In the genomic region with DNA sequence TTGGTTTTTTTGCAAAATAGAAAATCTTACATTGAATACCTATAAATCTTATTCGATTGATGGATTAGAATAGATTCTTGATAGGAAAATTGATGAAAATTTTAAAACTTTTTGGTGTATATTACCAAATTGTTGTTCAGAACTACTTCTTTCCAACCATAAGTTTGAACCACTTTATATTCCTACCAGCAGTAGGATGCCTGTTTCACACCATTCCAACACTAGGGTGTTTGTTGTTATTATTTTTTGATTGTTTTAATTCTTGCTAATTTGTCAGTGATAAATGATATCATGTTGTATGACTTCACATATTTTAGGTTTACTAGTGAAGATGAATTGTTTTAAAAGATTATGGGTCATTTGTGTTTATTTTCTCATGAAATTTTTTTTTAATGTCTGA, we compare ENCODE assay signal across 15 cellular contexts. TPM values are rescaled to one million over a fixed set of nuclear protein-coding genes. Genes with fewer than 3 reads are reported as not detected.
A peak's percentile ranks its signal among the peaks of the same experiment; 100 is the strongest.
DNase-seq lines count a peak whose midpoint lies in the region; ATAC-seq, FAIRE-seq and TF ChIP-seq lines count a peak whose summit lies in the region.
"Had no signal": no experiment of that assay in that cellular context is flagged by ENCODE, and none has a peak within 500 bp of the region (broad histone marks: within the 10 kb centered on the region; RNA-seq: fewer than 3 reads in every experiment).

No MANE protein-coding gene starts in this region.

- H3K9me3 ChIP-seq in PC-3 (ENCODE audit: low read length) (no peaks in the 10 kb centered on the region), kidney (ENCODE audit: control insufficient read depth in 1 of 2, low read length in 2 of 2) (no peaks in the 10 kb centered on the region)

- H3K36me3 ChIP-seq in PC-3 (ENCODE audit: low read depth, low read length) (peaks cover 48% of the 10 kb centered on the region), kidney (ENCODE audit: control insufficient read depth in 1 of 2, insufficient read depth in 2 of 2, low read length in 2 of 2) (peaks cover 5% of the 10 kb centered on the region in 2 donors)

- no peak overlapping the region for H3K9ac ChIP-seq in PC-3 (ENCODE audit: low read length)
- H3K9ac ChIP-seq in kidney (ENCODE audit: low read length in 2 of 2), result no peak overlapping the region

- no peaks in the 10 kb centered on the region for H3K4me1 ChIP-seq in PC-3 (ENCODE audit: insufficient read depth, low read length)
- no peaks in the 10 kb centered on the region for H3K4me1 ChIP-seq in kidney (ENCODE audit: control insufficient read depth in 1 of 2, insufficient read depth in 1 of 2, low read depth in 1 of 2, low read length in 2 of 2)

- no peak overlapping the region for H3K4me3 Mint-ChIP-seq in activated T-helper 2 cell treated with anti-CD3 and anti-CD28 coated beads, Interferon-gamma antibody, Interleukin-2, Interleukin-4, amounts not matched to agents 10 μg/mL and 5 μg/mL and 100 μg/mL, durations not matched to agents 14 hours and 24 hours and 36 hours (ENCODE audit: low read depth)
- H3K4me3 Mint-ChIP-seq: CD4-positive, alpha-beta memory T cell; GM23338; H9; HFFc6 had no signal

- H3K27ac ChIP-seq in PC-3 (ENCODE audit: low read length), result no peak overlapping the region
- H3K27ac ChIP-seq in kidney (ENCODE audit: low read depth in 2 of 2, low read length in 2 of 2), result no peak overlapping the region

- BruUV-seq in PC-3 (replicated peaks; lab: Mats Ljungman, UMichigan), result no TSS peak

- ATAC-seq in PC-3 (no peak), esophagus mucosa (no peak)

- DNase-seq in PC-3, result peak; percentile 9
- DNase-seq in kidney, result no peak
- no peak for DNase-seq in activated effector memory CD4-positive, alpha-beta T cell treated with anti-CD3 and anti-CD28 coated beads, Interleukin-2, amount 50 U/mL, for 16 hours
- DNase-seq in activated T-helper 2 cell treated with anti-CD3 and anti-CD28 coated beads, Interferon-gamma antibody, Interleukin-2, Interleukin-4, amounts not matched to agents 10 μg/mL and 5 μg/mL and 100 μg/mL, durations not matched to agents 14 hours and 24 hours and 36 hours (ENCODE audit: low spot score), result no peak
- DNase-seq: 8988T, C1 segment of cervical spinal cord, DMS79 treated with DMSO at 0.1 percent for 48 hours, GF-D8 had no signal

- H2AFZ ChIP-seq in PC-3 (ENCODE audit: low read length), result no peak overlapping the region
- H2AFZ ChIP-seq: GM23338 had no signal

- H3K9me3 Mint-ChIP-seq in activated T-helper 2 cell treated with anti-CD3 and anti-CD28 coated beads, Interferon-gamma antibody, Interleukin-2, Interleukin-4, amounts not matched to agents 10 μg/mL and 5 μg/mL and 100 μg/mL, durations not matched to agents 14 hours and 24 hours and 36 hours, result no peaks in the 10 kb centered on the region
- H3K9me3 Mint-ChIP-seq: CD4-positive, alpha-beta memory T cell; GM23338; H9; HFFc6 had no signal

- no peaks in the 10 kb centered on the region for H3K79me2 ChIP-seq in PC-3 (ENCODE audit: low read length)

- POLR2A ChIA-PET in PC-3 (lab: Charles Lee; ENCODE audit: unreplicated experiment), result no interaction called here

- no peaks in the 10 kb centered on the region for H3K27me3 ChIP-seq in PC-3 (ENCODE audit: low read length)

- no peaks in the 10 kb centered on the region for H3K27me3 Mint-ChIP-seq in activated T-helper 2 cell treated with anti-CD3 and anti-CD28 coated beads, Interferon-gamma antibody, Interleukin-2, Interleukin-4, amounts not matched to agents 10 μg/mL and 5 μg/mL and 100 μg/mL, durations not matched to agents 14 hours and 24 hours and 36 hours (ENCODE audit: low read depth)
- H3K27me3 Mint-ChIP-seq: CD4-positive, alpha-beta memory T cell had no signal

- no peak overlapping the region for H3K4me2 ChIP-seq in PC-3 (ENCODE audit: low read length)
- H3K4me2 ChIP-seq: GM23338 had no signal

- no peaks in the 10 kb centered on the region for H3K4me1 Mint-ChIP-seq in activated T-helper 2 cell treated with anti-CD3 and anti-CD28 coated beads, Interferon-gamma antibody, Interleukin-2, Interleukin-4, amounts not matched to agents 10 μg/mL and 5 μg/mL and 100 μg/mL, durations not matched to agents 14 hours and 24 hours and 36 hours (ENCODE audit: low read depth)
- H3K4me1 Mint-ChIP-seq: CD4-positive, alpha-beta memory T cell; GM23338; H9 had no signal

- CTCF ChIA-PET in PC-3 (lab: Charles Lee), result interaction anchor here (0.7 kb wide), 1 partner anchor 13 kb away, joined by 4 read pairs; no protein-coding TSS in a partner anchor

- intact Hi-C loops in PC-3 (cut with micrococcal nuclease), result loop anchor here (1.0 to 2.0 kb wide), 2 partner anchors 494 to 975 kb away; no protein-coding TSS in a partner anchor
- intact Hi-C loops in kidney (cut with DNase I), result no loop called here
- intact Hi-C loops in activated T-helper 2 cell treated with anti-CD3 and anti-CD28 coated beads, Interferon-gamma antibody, Interleukin-2, Interleukin-4, amounts not matched to agents 10 μg/mL and 5 μg/mL and 100 μg/mL, durations not matched to agents 14 hours and 24 hours and 36 hours (cut with micrococcal nuclease), result loop anchor here (10.0 kb wide), 1 partner anchor 498 kb away; no protein-coding TSS in a partner anchor

- no peaks in the 10 kb centered on the region for H3F3A ChIP-seq in PC-3 (ENCODE audit: low read length, unreplicated experiment)

- no peak overlapping the region for H3K27ac Mint-ChIP-seq in activated T-helper 2 cell treated with anti-CD3 and anti-CD28 coated beads, Interferon-gamma antibody, Interleukin-2, Interleukin-4, amounts not matched to agents 10 μg/mL and 5 μg/mL and 100 μg/mL, durations not matched to agents 14 hours and 24 hours and 36 hours
- H3K27ac Mint-ChIP-seq: CD4-positive, alpha-beta memory T cell; GM23338; H9; HFFc6 had no signal

- no peak for TF ChIP-seq CTCF in PC-3 (conservative IDR thresholded peaks at IDR 0.05; ENCODE audit: low read depth, low read length)
- TF ChIP-seq CTCF in kidney (IDR thresholded peaks at IDR 0.05; ENCODE audit: borderline replicate concordance, extremely low read depth, insufficient read depth), result no peak

- FAIRE-seq in A204.1 (lab: Jason Lieb, UNC), result peak; percentile 62
- peak; percentile 69 for FAIRE-seq in endometrium (lab: Jason Lieb, UNC)
- FAIRE-seq in kidney (lab: Jason Lieb, UNC), result peak; percentile 42

- no peaks in the 10 kb centered on the region for H3K9me2 ChIP-seq in PC-3 (replicated peaks; ENCODE audit: low read length)

- H4K20me1 ChIP-seq in PC-3 (ENCODE audit: low read length), result no peaks in the 10 kb centered on the region

- H3K4me3 ChIP-seq in PC-3 (ENCODE audit: low read length) (no peak overlapping the region), kidney (ENCODE audit: low read length in 2 of 2) (no peak overlapping the region)
- H3K4me3 ChIP-seq: GM23338 had no signal

- H3K36me3 Mint-ChIP-seq in activated T-helper 2 cell treated with anti-CD3 and anti-CD28 coated beads, Interferon-gamma antibody, Interleukin-2, Interleukin-4, amounts not matched to agents 10 μg/mL and 5 μg/mL and 100 μg/mL, durations not matched to agents 14 hours and 24 hours and 36 hours (ENCODE audit: low read depth), result peaks cover 30% of the 10 kb centered on the region

RNA-seq across cellular contexts. Expression of gene UTP20, which starts 43.4 kb away (rescaled TPM):
- total RNA-seq in PC-3 (2014; rRNA removed) (31.3 and 35.8 TPM in 2 replicates), kidney (15.5 TPM), esophagus mucosa (11.5 TPM)
- polyA plus RNA-seq in kidney (ENCODE audit: insufficient read depth, low read depth, low replicate concordance), result 2.5 TPM
- 34.6 and 35.6 TPM in 2 replicates for total RNA-seq in activated T-helper 2 cell treated with anti-CD3 and anti-CD28 coated beads, Interferon-gamma antibody, Interleukin-2, Interleukin-4, amounts not matched to agents 10 μg/mL and 5 μg/mL and 100 μg/mL, durations not matched to agents 14 hours and 24 hours and 36 hours
